ENCODE assay signal across 8 cellular contexts in genomic region chr16:28823719-28824547, GRCh38. TPM values are rescaled to one million over a fixed set of nuclear protein-coding genes. Genes with fewer than 3 reads are reported as not detected.
DNase-seq lines count a peak whose midpoint lies in the region; ATAC-seq lines count a peak whose summit lies in the region.

No MANE protein-coding gene starts in this region.

- ATAC-seq in GM21360 (IDR thresholded peaks at IDR 0.05; ENCODE audit: unreplicated experiment): peak; percentile 53

- peak; percentile 92 for DNase-seq in COLO829 (ENCODE audit: low spot score)
- peak; percentile 93 for DNase-seq in HT-29 (ENCODE audit: low spot score)
- DNase-seq in NK-92 (lab: John Stamatoyannopoulos, UW; ENCODE audit: unreplicated experiment): peak; percentile 83
- peak; percentile 97 for DNase-seq in activated CD8-positive, alpha-beta memory T cell treated with anti-CD3 and anti-CD28 coated beads for 24 hours
- peak; percentile 96 for DNase-seq in effector CD4-positive, alpha-beta T cell
- peak; percentile 97 for DNase-seq in medulla oblongata (ENCODE audit: extremely low spot score)
- DNase-seq in stimulated activated CD4-positive, alpha-beta T cell treated with anti-CD3 and anti-CD28 coated beads, TNF-alpha, amount 100 ng/mL, for 4 hours (ENCODE audit: low read depth in 3 of 3): peak; percentile 95 to 97 (median 96)

RNA-seq across cellular contexts. Expression of gene ATXN2L, which starts 1.1 kb away (rescaled TPM):
- total RNA-seq in HT-29 (2014; rRNA removed; shearing (Covaris generic)): 74.1 and 86.9 TPM in 2 replicates

RNA-seq across cellular contexts. Expression of gene TUFM, which starts 22.2 kb away (rescaled TPM):
- total RNA-seq in HT-29 (2014; rRNA removed; shearing (Covaris generic)): 376 and 403 TPM in 2 replicates

RNA-seq across cellular contexts. Expression of gene SH2B1, which starts 39.7 kb away (rescaled TPM):
- total RNA-seq in HT-29 (2014; rRNA removed; shearing (Covaris generic)): 38.9 and 50.2 TPM in 2 replicates

RNA-seq across cellular contexts. Expression of gene ATP2A1, which starts 54.4 kb away (rescaled TPM):
- total RNA-seq in HT-29 (2014; rRNA removed; shearing (Covaris generic)): 0.83 and 2.6 TPM in 2 replicates

Comparison
In these comparisons a context has a peak if more than half of its experiments do, and no peak if none do; other contexts are left out.
1. Peak in every context shown above with its lines: DNase-seq and ATAC-seq.